Comparison of ENCODE assay signal across 12 cellular contexts in genomic region chr7:5671053-5671452, GRCh38.
DNase-seq lines count a peak whose midpoint lies in the region; ATAC-seq and TF ChIP-seq lines count a peak whose summit lies in the region.
"Had no signal": no experiment of that assay in that cellular context is flagged by ENCODE, and none has a peak within 500 bp of the region (broad histone marks: within the 10 kb centered on the region; RNA-seq: fewer than 3 reads in every experiment).

No MANE protein-coding gene starts in this region.

- H3F3A ChIP-seq in GM23338 (replicated peaks; ENCODE audit: low read depth), result peaks cover 11% of the 10 kb centered on the region; the same call in 1 of the 2 replicates

- H3K36me3 ChIP-seq in GM23338 (ENCODE audit: insufficient read depth) (no peaks in the 10 kb centered on the region; the same call in 1 of the 2 replicates), gastroesophageal sphincter (peaks cover 0 to 11% of the 10 kb centered on the region in 2 donors), rectal smooth muscle tissue (ENCODE audit: control insufficient read depth, insufficient read depth, low read length) (peaks cover 3% of the 10 kb centered on the region)

- no peaks in the 10 kb centered on the region for H3K36me3 Mint-ChIP-seq in GM23338 (ENCODE audit: low read depth)
- peaks cover 19% of the 10 kb centered on the region for H3K36me3 Mint-ChIP-seq in T-cell

- H3K4me2 ChIP-seq in GM23338, result no peak overlapping the region

- no peaks in the 10 kb centered on the region for H3K9me3 ChIP-seq in gastroesophageal sphincter

- no peaks in the 10 kb centered on the region for H3K9me2 ChIP-seq in GM23338 (ENCODE audit: insufficient read depth)

- H3K27ac ChIP-seq in GM23338 (ENCODE audit: low read depth), result no peak overlapping the region
- peak overlapping the region; percentile 71 to 93 (median 78) for H3K27ac ChIP-seq in gastroesophageal sphincter
- H3K27ac ChIP-seq in rectal smooth muscle tissue (ENCODE audit: low read depth, low read length), result peak overlapping the region; percentile 75

- H2AFZ ChIP-seq in GM23338, result no peak overlapping the region

- 0% methylated on average over 1 of the region's 1 CpG for WGBS in gastroesophageal sphincter (ENCODE audit: low coverage in 1 of 2), 2 donors

- H3K27me3 ChIP-seq in GM23338 (ENCODE audit: insufficient read depth), result no peaks in the 10 kb centered on the region
- no peaks in the 10 kb centered on the region for H3K27me3 ChIP-seq in gastroesophageal sphincter
- no peaks in the 10 kb centered on the region for H3K27me3 ChIP-seq in rectal smooth muscle tissue (ENCODE audit: control insufficient read depth, insufficient read depth, low read length)

- H3K9me3 Mint-ChIP-seq in GM23338 (no peaks in the 10 kb centered on the region), T-cell (no peaks in the 10 kb centered on the region)
- H3K9me3 Mint-ChIP-seq: T-helper 2 cell treated with Interferon-gamma antibody and Interleukin-4, amounts not matched to agents 5 μg/mL and 100 μg/mL, for 36 hours had no signal

- peaks cover 11% of the 10 kb centered on the region for H3K4me1 Mint-ChIP-seq in GM23338
- peaks cover 6 to 15% (median 7%) of the 10 kb centered on the region in 3 donors for H3K4me1 Mint-ChIP-seq in T-cell

- POLR2A ChIA-PET in T-cell (lab: Charles Lee), result no interaction called here

- TF ChIP-seq EP300 in gastroesophageal sphincter (IDR thresholded peaks at IDR 0.05), result no peak

- H3K4me3 Mint-ChIP-seq in GM23338 (no peak overlapping the region), T-cell (no peak overlapping the region)
- H3K4me3 Mint-ChIP-seq: T-helper 2 cell treated with Interferon-gamma antibody and Interleukin-4, amounts not matched to agents 5 μg/mL and 100 μg/mL, for 36 hours had no signal

- CTCF ChIA-PET in T-cell (lab: Charles Lee), result no interaction called here

- no peaks in the 10 kb centered on the region for H4K20me1 ChIP-seq in GM23338 (replicated peaks; ENCODE audit: insufficient read depth)

- peaks cover 10% of the 10 kb centered on the region for H3K4me1 ChIP-seq in GM23338 (ENCODE audit: insufficient read depth)
- H3K4me1 ChIP-seq in gastroesophageal sphincter, result peaks cover 2 to 97% (median 25%) of the 10 kb centered on the region in 3 donors
- H3K4me1 ChIP-seq in rectal smooth muscle tissue (ENCODE audit: control insufficient read depth, insufficient read depth, low read length), result peaks cover 32% of the 10 kb centered on the region

- H3K79me2 ChIP-seq in GM23338 (replicated peaks; ENCODE audit: insufficient read depth), result no peaks in the 10 kb centered on the region

- DNase-seq in GM23338 (ENCODE audit: low spot score), result no peak
- DNase-seq in T-cell, result no peak
- no peak for DNase-seq in 8988T
- DNase-seq in stimulated activated CD4-positive, alpha-beta T cell treated with anti-CD3 and anti-CD28 coated beads, Interleukin-2, amount 100 ng/mL, for 24 hours, result no peak
- DNase-seq in effector CD4-positive, alpha-beta T cell, result no peak
- DNase-seq: activated CD8-positive, alpha-beta memory T cell treated with anti-CD3 and anti-CD28 coated beads, Interleukin-2, amount 50 U/mL, for 4 hours; kidney glomerular epithelial cell; NCI-H1092 treated with DMSO at 0.1 percent for 48 hours had no signal

- H3K27ac Mint-ChIP-seq in GM23338, result peak overlapping the region; percentile 76
- peak overlapping the region; percentile 5 to 61 for H3K27ac Mint-ChIP-seq in T-cell
- H3K27ac Mint-ChIP-seq: T-helper 2 cell treated with Interferon-gamma antibody and Interleukin-4, amounts not matched to agents 5 μg/mL and 100 μg/mL, for 36 hours had no signal

- H3K27me3 Mint-ChIP-seq in GM23338 (ENCODE audit: insufficient read depth, low read depth, poor library complexity) (peaks cover 2% of the 10 kb centered on the region), T-cell (no peaks in the 10 kb centered on the region)

- H3K9ac ChIP-seq in rectal smooth muscle tissue (ENCODE audit: low read length), result no peak overlapping the region

- TF ChIP-seq POLR2A in gastroesophageal sphincter (IDR thresholded peaks at IDR 0.05), result no peak

- no peak overlapping the region for H3K4me3 ChIP-seq in GM23338
- no peak overlapping the region for H3K4me3 ChIP-seq in gastroesophageal sphincter
- no peak overlapping the region for H3K4me3 ChIP-seq in rectal smooth muscle tissue (ENCODE audit: low read length)

- TF ChIP-seq CTCF in GM23338 (conservative IDR thresholded peaks at IDR 0.05; ENCODE audit: low read depth in 2 of 2) (no peak), gastroesophageal sphincter (IDR thresholded peaks at IDR 0.05) (no peak)

- ATAC-seq in GM23338, result no peak
- no peak for ATAC-seq in T-cell (replicated peaks in 1 of 4)
- ATAC-seq in gastroesophageal sphincter, result no peak
- ATAC-seq in HG03520 (IDR thresholded peaks at IDR 0.05; ENCODE audit: unreplicated experiment), result no peak

TF ChIP-seq in GM23338, 12 proteins besides CTCF, POLR2A, EP300 and RAD21 (continues in another document):
- TF ChIP-seq JUNB (IDR thresholded peaks at IDR 0.05; ENCODE audit: unreplicated experiment) (no peak), EZH2phosphoT487 (IDR thresholded peaks at IDR 0.05; ENCODE audit: unreplicated experiment) (no peak), ETS1 (IDR thresholded peaks at IDR 0.05) (no peak), ZNF114 (CRISPR knock-in tag; IDR thresholded peaks at IDR 0.05) (no peak), CREB1 (CRISPR knock-in tag; IDR thresholded peaks at IDR 0.05; ENCODE audit: low read depth) (no peak), NANOG (IDR thresholded peaks at IDR 0.05; ENCODE audit: borderline replicate concordance) (no peak), EZH2 (IDR thresholded peaks at IDR 0.05; ENCODE audit: low read depth, unreplicated experiment) (no peak), REST (IDR thresholded peaks at IDR 0.05; ENCODE audit: unreplicated experiment) (no peak), POLR2AphosphoS5 (IDR thresholded peaks at IDR 0.05; ENCODE audit: low read depth) (no peak)
